Comparison of ENCODE assay signal across 8 cellular contexts in the genomic region with DNA sequence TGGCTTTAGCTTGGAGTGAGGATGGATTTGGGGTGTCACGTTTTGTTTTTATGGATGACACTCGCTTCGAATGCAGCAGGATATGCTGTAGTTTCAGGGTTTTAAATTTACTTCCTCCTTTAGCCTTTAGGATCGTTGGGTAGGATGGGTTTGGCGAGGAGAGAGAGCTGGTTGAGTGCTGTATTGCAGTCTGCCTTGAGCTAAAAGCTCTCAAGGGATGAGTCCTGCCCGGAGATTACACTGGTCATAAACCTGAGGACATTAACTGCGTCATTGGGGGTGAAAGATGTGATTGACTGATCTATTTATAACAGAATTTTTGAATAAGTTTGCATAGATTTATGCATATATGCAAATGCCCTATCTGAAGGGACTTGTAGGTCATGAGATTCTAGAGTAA. TPM values are rescaled to one million over a fixed set of nuclear protein-coding genes. Genes with fewer than 3 reads are reported as not detected.
DNase-seq lines count a peak whose midpoint lies in the region; ATAC-seq and FAIRE-seq lines count a peak whose summit lies in the region.
"Not testable (repeated sequence)": the region's sequence is repeated elsewhere in the genome, so short reads cannot be mapped to it uniquely, and the experiment has no call there.

No MANE protein-coding gene starts in this region.

- intact Hi-C loops in Right ventricle myocardium superior (cut with DNase I), result not testable (repeated sequence)

- peak; percentile 43 for ATAC-seq in GM21423 (IDR thresholded peaks at IDR 0.05; ENCODE audit: unreplicated experiment)
- ATAC-seq in HG03175 (IDR thresholded peaks at IDR 0.05; ENCODE audit: unreplicated experiment), result peak; percentile 50
- peak; percentile 82 for ATAC-seq in SK-N-SH treated with all-trans-retinoic acid at 6 μM for 48 hours
- ATAC-seq in activated naive CD8-positive, alpha-beta T cell treated with anti-CD3 and anti-CD28 coated beads, Interleukin-2, amount 10 ng/mL, durations not matched to agents 7 days and 5 days (ENCODE audit: low read depth), result peak; percentile 31
- peak; percentile 66 for ATAC-seq in Right ventricle myocardium superior (ENCODE audit: poor library complexity)
- peak; percentile 82 for ATAC-seq in memory B cell (ENCODE audit: low read depth)
- peak; percentile 71 for ATAC-seq in stimulated activated naive CD8-positive, alpha-beta T cell treated with anti-CD3 and anti-CD28 coated beads, Interleukin-15, amount 100 ng/mL, for 72 hours

- not testable (repeated sequence) for H3K9me3 Mint-ChIP-seq in activated naive CD8-positive, alpha-beta T cell treated with anti-CD3 and anti-CD28 coated beads, Interleukin-2, amount 10 ng/mL, durations not matched to agents 7 days and 5 days; memory B cell; stimulated activated naive CD8-positive, alpha-beta T cell treated with anti-CD3 and anti-CD28 coated beads, Interleukin-15, amount 100 ng/mL, for 72 hours

- POLR2A ChIA-PET in activated naive CD8-positive, alpha-beta T cell treated with anti-CD3 and anti-CD28 coated beads, Interleukin-2, amount 10 ng/mL, durations not matched to agents 7 days and 5 days (lab: Charles Lee), result not testable (repeated sequence)

- H3K4me1 Mint-ChIP-seq in activated naive CD8-positive, alpha-beta T cell treated with anti-CD3 and anti-CD28 coated beads, Interleukin-2, amount 10 ng/mL, durations not matched to agents 7 days and 5 days; memory B cell; stimulated activated naive CD8-positive, alpha-beta T cell treated with anti-CD3 and anti-CD28 coated beads, Interleukin-15, amount 100 ng/mL, for 72 hours: not testable (repeated sequence)

- H3K27ac Mint-ChIP-seq in activated naive CD8-positive, alpha-beta T cell treated with anti-CD3 and anti-CD28 coated beads, Interleukin-2, amount 10 ng/mL, durations not matched to agents 7 days and 5 days; memory B cell; stimulated activated naive CD8-positive, alpha-beta T cell treated with anti-CD3 and anti-CD28 coated beads, Interleukin-15, amount 100 ng/mL, for 72 hours: not testable (repeated sequence)

- peak; percentile 75 for FAIRE-seq in GM18507 (lab: Jason Lieb, UNC)

- H3K36me3 Mint-ChIP-seq in activated naive CD8-positive, alpha-beta T cell treated with anti-CD3 and anti-CD28 coated beads, Interleukin-2, amount 10 ng/mL, durations not matched to agents 7 days and 5 days; memory B cell: not testable (repeated sequence)

- DNase-seq in GM18507 (ENCODE audit: extremely low spot score, insufficient read length, low read depth); activated naive CD8-positive, alpha-beta T cell treated with anti-CD3 and anti-CD28 coated beads, Interleukin-2, amount 10 ng/mL, durations not matched to agents 7 days and 5 days; Right ventricle myocardium superior; memory B cell (ENCODE audit: low spot score in 2 of 2); stimulated activated naive CD8-positive, alpha-beta T cell treated with anti-CD3 and anti-CD28 coated beads, Interleukin-15, amount 100 ng/mL, for 72 hours: not testable (repeated sequence)

- H3K27me3 Mint-ChIP-seq in activated naive CD8-positive, alpha-beta T cell treated with anti-CD3 and anti-CD28 coated beads, Interleukin-2, amount 10 ng/mL, durations not matched to agents 7 days and 5 days; memory B cell; stimulated activated naive CD8-positive, alpha-beta T cell treated with anti-CD3 and anti-CD28 coated beads, Interleukin-15, amount 100 ng/mL, for 72 hours: not testable (repeated sequence)

- not testable (repeated sequence) for H3K4me3 Mint-ChIP-seq in activated naive CD8-positive, alpha-beta T cell treated with anti-CD3 and anti-CD28 coated beads, Interleukin-2, amount 10 ng/mL, durations not matched to agents 7 days and 5 days; memory B cell; stimulated activated naive CD8-positive, alpha-beta T cell treated with anti-CD3 and anti-CD28 coated beads, Interleukin-15, amount 100 ng/mL, for 72 hours

RNA-seq across cellular contexts. Expression of a gene that starts 11.9 kb away (rescaled TPM):
- total RNA-seq in activated naive CD8-positive, alpha-beta T cell treated with anti-CD3 and anti-CD28 coated beads, Interleukin-2, amount 10 ng/mL, durations not matched to agents 7 days and 5 days, result 10 to 100 TPM; 23.2 to 23.8 TPM
- total RNA-seq in Right ventricle myocardium superior, result 16.2 TPM

Comparison
In these comparisons a context has a peak if more than half of its experiments do, and no peak if none do; other contexts are left out.
1. ATAC-seq: peak in every context shown above with its lines; median percentile 82 in SK-N-SH treated with all-trans-retinoic acid at 6 μM for 48 hours; 82 in memory B cell; 71 in stimulated activated naive CD8-positive, alpha-beta T cell treated with anti-CD3 and anti-CD28 coated beads, Interleukin-15, amount 100 ng/mL, for 72 hours; 66 in Right ventricle myocardium superior; 50 in HG03175; 43 in GM21423; 31 in activated naive CD8-positive, alpha-beta T cell treated with anti-CD3 and anti-CD28 coated beads, Interleukin-2, amount 10 ng/mL, durations not matched to agents 7 days and 5 days.